Comparison of ENCODE assay signal across 33 cellular contexts in the genomic region with DNA sequence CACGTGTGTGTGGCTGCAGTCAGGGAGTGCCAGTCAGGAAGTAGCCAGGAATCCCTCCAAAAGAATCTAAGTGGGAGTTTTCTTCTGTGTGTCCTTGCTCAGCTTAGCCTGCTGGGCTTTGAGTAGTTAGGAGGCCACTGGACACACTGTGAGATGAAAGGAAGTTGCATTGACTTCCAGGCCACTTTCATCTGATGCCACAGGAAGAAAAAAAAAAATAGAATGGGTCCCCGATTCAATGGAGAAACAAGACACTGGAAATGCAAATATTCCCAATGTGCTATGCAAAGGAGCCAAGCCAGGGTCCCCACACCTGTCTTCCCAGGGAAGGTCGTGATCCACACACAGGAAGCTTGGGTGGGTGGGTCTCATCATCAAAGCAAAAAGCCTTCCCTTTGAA.
"Had no signal": no experiment of that assay in that cellular context is flagged by ENCODE, and none has a peak within 500 bp of the region (broad histone marks: within the 10 kb centered on the region; RNA-seq: fewer than 3 reads in every experiment).

No MANE protein-coding gene starts in this region.

- H3K4me1 ChIP-seq: adrenal gland, body of pancreas, breast epithelium had no signal

- H3K27me3 ChIP-seq: body of pancreas had no signal

- H3K27ac Mint-ChIP-seq: activated B cell treated with CpG ODN at 0.5 μM for 24 hours; activated CD4-positive, alpha-beta memory T cell treated with anti-CD3 and anti-CD28 coated beads for 36 hours; activated CD4-positive, alpha-beta T cell treated with anti-CD3 and anti-CD28 coated beads, Interleukin-2, amount 10 ng/mL, durations not matched to agents 24 days and 14 days; activated CD8-positive, alpha-beta T cell treated with anti-CD3 and anti-CD28 coated beads for 36 hours; activated naive CD4-positive, alpha-beta T cell treated with anti-CD3 and anti-CD28 coated beads for 36 hours; activated naive CD4-positive, alpha-beta T cell treated with anti-CD3 and anti-CD28 coated beads, Interleukin-2, amount 50 U/mL, for 72 hours; activated naive CD8-positive, alpha-beta T cell treated with anti-CD3 and anti-CD28 coated beads for 36 hours; activated T-cell treated with anti-CD3 and anti-CD28 coated beads, Interleukin-2, amount 50 U/mL, for 72 hours; activated T-helper 1 cell treated with anti-CD3 and anti-CD28 coated beads, Interleukin-12 subunit alpha, Interleukin-12 subunit beta, Interleukin-2, Interleukin-4 antibody, amounts not matched to agents 30 ng/mL and 10 ng/mL and 1 ng/mL, durations not matched to agents 14 hours and 24 hours and 36 hours; activated T-helper 17 cell treated with anti-CD3 and anti-CD28 coated beads, Interleukin-2, amount 50 U/mL, for 72 hours; T-helper 2 cell treated with Interferon-gamma antibody and Interleukin-4, amounts not matched to agents 5 μg/mL and 100 μg/mL, for 36 hours had no signal

- H3K4me3 Mint-ChIP-seq: activated B cell treated with CpG ODN at 0.5 μM for 24 hours; activated CD4-positive, alpha-beta memory T cell treated with anti-CD3 and anti-CD28 coated beads for 36 hours; activated CD4-positive, alpha-beta T cell treated with anti-CD3 and anti-CD28 coated beads, Interleukin-2, amount 10 ng/mL, durations not matched to agents 24 days and 14 days; activated CD8-positive, alpha-beta T cell treated with anti-CD3 and anti-CD28 coated beads for 36 hours; activated naive CD4-positive, alpha-beta T cell treated with anti-CD3 and anti-CD28 coated beads for 36 hours; activated naive CD8-positive, alpha-beta T cell treated with anti-CD3 and anti-CD28 coated beads for 36 hours; activated T-cell treated with anti-CD3 and anti-CD28 coated beads, Interleukin-2, amount 50 U/mL, for 4 hours; activated T-cell treated with anti-CD3 and anti-CD28 coated beads, Interleukin-2, amount 50 U/mL, for 72 hours; activated T-helper 1 cell treated with anti-CD3 and anti-CD28 coated beads, Interleukin-12 subunit alpha, Interleukin-12 subunit beta, Interleukin-2, Interleukin-4 antibody, amounts not matched to agents 30 ng/mL and 10 ng/mL and 1 ng/mL, durations not matched to agents 14 hours and 24 hours and 36 hours; activated T-helper 17 cell treated with anti-CD3 and anti-CD28 coated beads, Interleukin-2, amount 50 U/mL, for 72 hours; T-helper 2 cell treated with Interferon-gamma antibody and Interleukin-4, amounts not matched to agents 5 μg/mL and 100 μg/mL, for 36 hours had no signal

- H3K36me3 Mint-ChIP-seq: activated CD4-positive, alpha-beta memory T cell treated with anti-CD3 and anti-CD28 coated beads for 36 hours; activated naive CD4-positive, alpha-beta T cell treated with anti-CD3 and anti-CD28 coated beads, Interleukin-2, amount 50 U/mL, for 72 hours; activated naive CD8-positive, alpha-beta T cell treated with anti-CD3 and anti-CD28 coated beads for 36 hours had no signal

- DNase-seq: activated B cell treated with CpG ODN at 0.5 μM for 24 hours; activated CD4-positive, alpha-beta memory T cell treated with anti-CD3 and anti-CD28 coated beads for 36 hours; activated CD4-positive, alpha-beta T cell treated with anti-CD3 and anti-CD28 coated beads for 4 hours; activated CD4-positive, alpha-beta T cell treated with anti-CD3 and anti-CD28 coated beads, Interleukin-2, amount 10 ng/mL, durations not matched to agents 24 days and 14 days; activated CD4-positive, alpha-beta T cell treated with anti-CD3 and anti-CD28 coated beads, Interleukin-2, amount 50 U/mL, for 1 hour; activated CD4-positive, alpha-beta T cell treated with anti-CD3 and anti-CD28 coated beads, Interleukin-2, amount 50 U/mL, for 4 hours; activated CD4-positive, CD25-positive, alpha-beta regulatory T cell treated with anti-CD3 and anti-CD28 coated beads, Interleukin-2, amount 50 U/mL, for 72 hours; activated CD8-positive, alpha-beta memory T cell treated with anti-CD3 and anti-CD28 coated beads, Interleukin-2, amount 50 U/mL, for 4 hours; activated CD8-positive, alpha-beta T cell treated with anti-CD3 and anti-CD28 coated beads for 36 hours; activated effector memory CD4-positive, alpha-beta T cell treated with anti-CD3 and anti-CD28 coated beads, Interleukin-2, amount 50 U/mL, for 16 hours; activated gamma-delta T cell treated with Interleukin-2 at 50 U/mL for 16 hours; activated naive CD4-positive, alpha-beta T cell; activated naive CD4-positive, alpha-beta T cell treated with anti-CD3 and anti-CD28 coated beads for 36 hours; activated naive CD4-positive, alpha-beta T cell treated with anti-CD3 and anti-CD28 coated beads, Interleukin-2, amount 50 U/mL, for 16 hours; activated naive CD8-positive, alpha-beta T cell treated with anti-CD3 and anti-CD28 coated beads for 36 hours; activated T-cell treated with anti-CD3 and anti-CD28 coated beads for 4 hours; activated T-cell treated with anti-CD3 and anti-CD28 coated beads, Interleukin-2, amount 50 U/mL, for 1 hour; activated T-cell treated with anti-CD3 and anti-CD28 coated beads, Interleukin-2, amount 50 U/mL, for 4 hours; activated T-cell treated with anti-CD3 and anti-CD28 coated beads, Interleukin-2, amount 50 U/mL, for 72 hours; adrenal gland; amniotic stem cell; aorta; body of pancreas; brain microvascular endothelial cell; central memory CD4-positive, alpha-beta T cell; T-helper 2 cell; T-helper 9 cell had no signal

- H3K36me3 ChIP-seq: adrenal gland, brain microvascular endothelial cell, breast epithelium had no signal

- H3K27ac ChIP-seq: adrenal gland, body of pancreas, brain microvascular endothelial cell, breast epithelium, VCaP had no signal

- H3K9me3 Mint-ChIP-seq: activated B cell treated with CpG ODN at 0.5 μM for 24 hours; activated CD4-positive, alpha-beta memory T cell treated with anti-CD3 and anti-CD28 coated beads for 36 hours; activated CD4-positive, alpha-beta T cell treated with anti-CD3 and anti-CD28 coated beads, Interleukin-2, amount 10 ng/mL, durations not matched to agents 24 days and 14 days; activated CD8-positive, alpha-beta T cell treated with anti-CD3 and anti-CD28 coated beads for 36 hours; activated naive CD4-positive, alpha-beta T cell treated with anti-CD3 and anti-CD28 coated beads for 36 hours; activated naive CD4-positive, alpha-beta T cell treated with anti-CD3 and anti-CD28 coated beads, Interleukin-2, amount 50 U/mL, for 72 hours; activated naive CD8-positive, alpha-beta T cell treated with anti-CD3 and anti-CD28 coated beads for 36 hours; activated T-cell treated with anti-CD3 and anti-CD28 coated beads, Interleukin-2, amount 50 U/mL, for 4 hours; activated T-cell treated with anti-CD3 and anti-CD28 coated beads, Interleukin-2, amount 50 U/mL, for 72 hours; activated T-helper 1 cell treated with anti-CD3 and anti-CD28 coated beads, Interleukin-12 subunit alpha, Interleukin-12 subunit beta, Interleukin-2, Interleukin-4 antibody, amounts not matched to agents 30 ng/mL and 10 ng/mL and 1 ng/mL, durations not matched to agents 14 hours and 24 hours and 36 hours; activated T-helper 17 cell treated with anti-CD3 and anti-CD28 coated beads, Interleukin-2, amount 50 U/mL, for 72 hours; T-helper 2 cell treated with Interferon-gamma antibody and Interleukin-4, amounts not matched to agents 5 μg/mL and 100 μg/mL, for 36 hours had no signal

- H3K4me3 ChIP-seq: adrenal gland, body of pancreas, breast epithelium had no signal

- H3K4me1 Mint-ChIP-seq: activated B cell treated with CpG ODN at 0.5 μM for 24 hours; activated T-helper 17 cell treated with anti-CD3 and anti-CD28 coated beads, Interleukin-2, amount 50 U/mL, for 72 hours had no signal

- H3K9me3 ChIP-seq: adrenal gland, body of pancreas, breast epithelium had no signal

- ATAC-seq: activated CD8-positive, alpha-beta T cell treated with anti-CD3 and anti-CD28 coated beads for 36 hours; activated naive CD4-positive, alpha-beta T cell treated with anti-CD3 and anti-CD28 coated beads, Interleukin-2, amount 50 U/mL, for 72 hours; activated T-cell treated with anti-CD3 and anti-CD28 coated beads, Interleukin-2, amount 50 U/mL, for 4 hours; activated T-cell treated with anti-CD3 and anti-CD28 coated beads, Interleukin-2, amount 50 U/mL, for 72 hours; activated T-helper 17 cell treated with anti-CD3 and anti-CD28 coated beads, Interleukin-2, amount 50 U/mL, for 72 hours; body of pancreas had no signal
